9 cellular contexts compared by ENCODE assay signal in genomic region chr16:11379420-11379819, GRCh38. TPM values are rescaled to one million over a fixed set of nuclear protein-coding genes. Genes with fewer than 3 reads are reported as not detected.
A peak's percentile ranks its signal among the peaks of the same experiment; 100 is the strongest.
DNase-seq lines count a peak whose midpoint lies in the region; ATAC-seq and TF ChIP-seq lines count a peak whose summit lies in the region.
"Had no signal": no experiment of that assay in that cellular context is flagged by ENCODE, and none has a peak within 500 bp of the region (broad histone marks: within the 10 kb centered on the region; RNA-seq: fewer than 3 reads in every experiment).

No MANE protein-coding gene starts in this region.

- in situ Hi-C loops in astrocyte of the spinal cord (cut with HindIII; ENCODE audit: low sequenced_read_pairs) = no loop called here

- H3K4me1 ChIP-seq in A673 (ENCODE audit: insufficient read depth, low read length, poor library complexity, severe bottlenecking) = no peaks in the 10 kb centered on the region

- H3K27ac ChIP-seq in A673 (ENCODE audit: low read depth, low read length, poor library complexity, severe bottlenecking) = no peak overlapping the region
- H3K27ac ChIP-seq: SK-N-MC had no signal

- H3K27me3 ChIP-seq in A673 (replicated peaks; ENCODE audit: insufficient read depth, low read depth, low read length, poor library complexity) = no peaks in the 10 kb centered on the region

- POLR2A ChIA-PET in A673 (lab: Charles Lee; ENCODE audit: low non-redundant PET) = no interaction called here

- intact Hi-C loops in lower leg skin (cut with DNase I; ENCODE audit: low total_unique reads) = no loop called here
- intact Hi-C loops in A673 (cut with micrococcal nuclease; ENCODE audit: unreplicated experiment) = no loop called here

- no peaks in the 10 kb centered on the region for H3K36me3 ChIP-seq in A673 (ENCODE audit: insufficient read depth, low read length, poor library complexity, severe bottlenecking)

- BruUV-seq in A673 (replicated peaks; lab: Mats Ljungman, UMichigan) = no TSS peak

- ATAC-seq in HG03378 (IDR thresholded peaks at IDR 0.05; ENCODE audit: unreplicated experiment) (peak; percentile 72), HG03095 (IDR thresholded peaks at IDR 0.05; ENCODE audit: unreplicated experiment) (no peak)

- 71 to 86% methylated on average over 7 of the region's 7 CpGs for WGBS in lower leg skin, 2 donors

- TF ChIP-seq CTCF in astrocyte of the spinal cord (IDR thresholded peaks at IDR 0.05; ENCODE audit: low read depth, low read length) (no peak), lower leg skin (IDR thresholded peaks at IDR 0.05) (no peak), A673 (conservative IDR thresholded peaks at IDR 0.05; ENCODE audit: low read depth, low read length) (no peak)

- TF ChIP-seq POLR2A in lower leg skin (IDR thresholded peaks at IDR 0.05) = no peak

- DNase-seq in stimulated activated naive CD4-positive, alpha-beta T cell treated with Interleukin-2 at 50 U/mL for 16 hours (lab: John Stamatoyannopoulos, UW) = peak; percentile 64
- no peak for DNase-seq in stimulated activated naive CD4-positive, alpha-beta T cell (lab: John Stamatoyannopoulos, UW)
- DNase-seq in astrocyte of the spinal cord (ENCODE audit: low read depth, low spot score) (peak; percentile 55), HPDE6-E6E7 (ENCODE audit: extremely low spot score) (no peak), lower leg skin (ENCODE audit: low spot score in 2 of 2) (no peak), A673 (ENCODE audit: low spot score) (no peak)

- CTCF ChIA-PET in A673 (lab: Charles Lee) = no interaction called here

- H3K9me3 ChIP-seq in A673 (ENCODE audit: low read depth, low read length, poor library complexity, severe bottlenecking) = no peaks in the 10 kb centered on the region

- no peak overlapping the region for H3K4me3 ChIP-seq in astrocyte of the spinal cord (ENCODE audit: low read depth, low read length)
- no peak overlapping the region for H3K4me3 ChIP-seq in lower leg skin (ENCODE audit: low read depth, poor library complexity, severe bottlenecking)
- no peak overlapping the region for H3K4me3 ChIP-seq in A673 (ENCODE audit: low read depth, low read length, poor library complexity, severe bottlenecking)
- H3K4me3 ChIP-seq: SK-N-MC had no signal

RNA-seq across cellular contexts. Expression of gene RMI2, which starts 34.2 kb away (rescaled TPM):
- total RNA-seq in lower leg skin (10 to 100 TPM in 1 of 4 donors, 1 to 10 TPM in 3; 5.9 to 12.7 (median 7.9) TPM), A673 (2021) (28.5 and 38.4 TPM in 2 replicates)

Comparison
In these comparisons a context has a peak if more than half of its experiments do, and no peak if none do; other contexts are left out.
1. DNase-seq: peak in stimulated activated naive CD4-positive, alpha-beta T cell treated with Interleukin-2 at 50 U/mL for 16 hours (single experiment) and astrocyte of the spinal cord (single experiment); none in stimulated activated naive CD4-positive, alpha-beta T cell (0 of 6), HPDE6-E6E7 (single experiment), lower leg skin (0 of 2) and A673 (single experiment).